1 cellular context compared by ENCODE assay signal in the genomic region with DNA sequence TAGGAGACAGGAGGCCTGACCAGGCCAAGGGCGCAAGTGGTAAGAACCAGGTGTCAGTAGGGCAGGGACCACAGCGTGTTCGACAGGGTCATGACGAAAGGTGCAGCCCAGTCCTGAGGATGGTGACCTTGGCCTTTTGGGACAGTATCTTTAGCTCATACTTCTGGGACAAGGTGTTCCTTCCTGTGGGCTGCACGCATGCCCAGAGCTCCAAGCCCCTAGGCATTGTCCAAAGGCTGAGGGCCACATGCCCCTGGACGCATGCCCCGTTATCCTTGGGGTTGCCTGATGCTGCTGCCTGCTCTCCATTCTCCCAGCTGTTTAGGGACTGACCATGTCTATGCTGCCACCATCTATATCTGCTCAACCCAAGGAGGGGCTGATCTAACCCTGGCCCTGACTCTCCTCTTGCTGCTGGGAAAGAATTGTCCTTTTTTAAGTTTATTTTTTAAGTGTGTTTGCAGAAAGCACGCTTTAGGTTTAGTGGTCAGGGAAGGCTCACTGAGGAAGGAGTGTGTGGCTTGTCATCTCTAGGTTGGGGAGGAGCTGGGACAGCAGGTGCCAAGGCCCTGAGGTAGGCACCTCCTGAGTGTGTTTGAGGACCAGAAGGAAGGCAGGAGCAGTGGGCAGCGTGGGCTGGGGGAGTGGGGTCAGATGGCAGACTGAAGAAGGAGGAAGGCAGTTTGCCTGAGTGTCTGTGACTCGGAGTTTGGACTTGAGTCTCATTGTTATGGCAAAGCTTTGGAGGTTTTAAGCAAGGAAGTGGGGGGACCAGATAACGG.
TF ChIP-seq lines count a peak whose summit lies in the region.

No MANE protein-coding gene starts in this region.

TF ChIP-seq in HepG2, 621 proteins besides CTCF, POLR2A, EP300 and RAD21 (continued from another document and continues in another):
- no peak for TF ChIP-seq SKIL (CRISPR knock-in tag; IDR thresholded peaks at IDR 0.05; ENCODE audit: borderline replicate concordance)
- TF ChIP-seq TEAD3 (CRISPR knock-in tag; optimal IDR thresholded peaks at IDR 0.05; ENCODE audit: borderline replicate concordance): no peak
- no peak for TF ChIP-seq ZNF263 (CRISPR knock-in tag; IDR thresholded peaks at IDR 0.05)
- TF ChIP-seq ZNF317 (CRISPR knock-in tag; IDR thresholded peaks at IDR 0.05): no peak
- TF ChIP-seq MED1 (CRISPR knock-in tag; IDR thresholded peaks at IDR 0.05): no peak
- TF ChIP-seq, protein P1, sequence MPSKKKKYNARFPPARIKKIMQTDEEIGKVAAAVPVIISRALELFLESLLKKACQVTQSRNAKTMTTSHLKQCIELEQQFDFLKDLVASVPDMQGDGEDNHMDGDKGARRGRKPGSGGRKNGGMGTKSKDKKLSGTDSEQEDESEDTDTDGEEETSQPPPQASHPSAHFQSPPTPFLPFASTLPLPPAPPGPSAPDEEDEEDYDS (CRISPR knock-in tag; IDR thresholded peaks at IDR 0.05): no peak
- TF ChIP-seq MAFF (IDR thresholded peaks at IDR 0.05; ENCODE audit: low read depth, low read length): no peak
- TF ChIP-seq RXRA (CRISPR knock-in tag; IDR thresholded peaks at IDR 0.05): peak; percentile 15; the same call in 1 of the 2 replicates
- TF ChIP-seq, protein P2, sequence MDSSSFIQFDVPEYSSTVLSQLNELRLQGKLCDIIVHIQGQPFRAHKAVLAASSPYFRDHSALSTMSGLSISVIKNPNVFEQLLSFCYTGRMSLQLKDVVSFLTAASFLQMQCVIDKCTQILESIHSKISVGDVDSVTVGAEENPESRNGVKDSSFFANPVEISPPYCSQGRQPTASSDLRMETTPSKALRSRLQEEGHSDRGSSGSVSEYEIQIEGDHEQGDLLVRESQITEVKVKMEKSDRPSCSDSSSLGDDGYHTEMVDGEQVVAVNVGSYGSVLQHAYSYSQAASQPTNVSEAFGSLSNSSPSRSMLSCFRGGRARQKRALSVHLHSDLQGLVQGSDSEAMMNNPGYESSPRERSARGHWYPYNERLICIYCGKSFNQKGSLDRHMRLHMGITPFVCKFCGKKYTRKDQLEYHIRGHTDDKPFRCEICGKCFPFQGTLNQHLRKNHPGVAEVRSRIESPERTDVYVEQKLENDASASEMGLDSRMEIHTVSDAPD (CRISPR knock-in tag; IDR thresholded peaks at IDR 0.05): no peak
- no peak for TF ChIP-seq PAWR (CRISPR knock-in tag; IDR thresholded peaks at IDR 0.05; ENCODE audit: borderline replicate concordance)
- TF ChIP-seq SP4 (CRISPR knock-in tag; IDR thresholded peaks at IDR 0.05): no peak
- no peak for TF ChIP-seq HCFC1 (IDR thresholded peaks at IDR 0.05; ENCODE audit: low read depth, low read length)
- no peak for TF ChIP-seq AKAP8 (CRISPR knock-in tag; IDR thresholded peaks at IDR 0.05)
- no peak for TF ChIP-seq TOE1 (CRISPR knock-in tag; IDR thresholded peaks at IDR 0.05)
- TF ChIP-seq TAF15 (IDR thresholded peaks at IDR 0.05; ENCODE audit: low read depth, low read length, poor library complexity, severe bottlenecking): no peak
- no peak for TF ChIP-seq CBX1 (IDR thresholded peaks at IDR 0.05; ENCODE audit: low read depth)
- no peak for TF ChIP-seq ZNF430 (CRISPR knock-in tag; IDR thresholded peaks at IDR 0.05)
- TF ChIP-seq ARID5B (CRISPR knock-in tag; IDR thresholded peaks at IDR 0.05): peak; percentile 27; the same call in 1 of the 2 replicates
- no peak for TF ChIP-seq KLF13 (CRISPR knock-in tag; IDR thresholded peaks at IDR 0.05)
- TF ChIP-seq, protein P3, sequence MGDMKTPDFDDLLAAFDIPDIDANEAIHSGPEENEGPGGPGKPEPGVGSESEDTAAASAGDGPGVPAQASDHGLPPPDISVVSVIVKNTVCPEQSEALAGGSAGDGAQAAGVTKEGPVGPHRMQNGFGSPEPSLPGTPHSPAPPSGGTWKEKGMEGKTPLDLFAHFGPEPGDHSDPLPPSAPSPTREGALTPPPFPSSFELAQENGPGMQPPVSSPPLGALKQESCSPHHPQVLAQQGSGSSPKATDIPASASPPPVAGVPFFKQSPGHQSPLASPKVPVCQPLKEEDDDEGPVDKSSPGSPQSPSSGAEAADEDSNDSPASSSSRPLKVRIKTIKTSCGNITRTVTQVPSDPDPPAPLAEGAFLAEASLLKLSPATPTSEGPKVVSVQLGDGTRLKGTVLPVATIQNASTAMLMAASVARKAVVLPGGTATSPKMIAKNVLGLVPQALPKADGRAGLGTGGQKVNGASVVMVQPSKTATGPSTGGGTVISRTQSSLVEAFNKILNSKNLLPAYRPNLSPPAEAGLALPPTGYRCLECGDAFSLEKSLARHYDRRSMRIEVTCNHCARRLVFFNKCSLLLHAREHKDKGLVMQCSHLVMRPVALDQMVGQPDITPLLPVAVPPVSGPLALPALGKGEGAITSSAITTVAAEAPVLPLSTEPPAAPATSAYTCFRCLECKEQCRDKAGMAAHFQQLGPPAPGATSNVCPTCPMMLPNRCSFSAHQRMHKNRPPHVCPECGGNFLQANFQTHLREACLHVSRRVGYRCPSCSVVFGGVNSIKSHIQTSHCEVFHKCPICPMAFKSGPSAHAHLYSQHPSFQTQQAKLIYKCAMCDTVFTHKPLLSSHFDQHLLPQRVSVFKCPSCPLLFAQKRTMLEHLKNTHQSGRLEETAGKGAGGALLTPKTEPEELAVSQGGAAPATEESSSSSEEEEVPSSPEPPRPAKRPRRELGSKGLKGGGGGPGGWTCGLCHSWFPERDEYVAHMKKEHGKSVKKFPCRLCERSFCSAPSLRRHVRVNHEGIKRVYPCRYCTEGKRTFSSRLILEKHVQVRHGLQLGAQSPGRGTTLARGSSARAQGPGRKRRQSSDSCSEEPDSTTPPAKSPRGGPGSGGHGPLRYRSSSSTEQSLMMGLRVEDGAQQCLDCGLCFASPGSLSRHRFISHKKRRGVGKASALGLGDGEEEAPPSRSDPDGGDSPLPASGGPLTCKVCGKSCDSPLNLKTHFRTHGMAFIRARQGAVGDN (CRISPR knock-in tag; IDR thresholded peaks at IDR 0.05): peak; percentile 58
- 0 out of 2 replicates have a peak, but pooled peaks have one; percentile 31 for TF ChIP-seq ZNF782 (CRISPR knock-in tag; IDR thresholded peaks at IDR 0.05; ENCODE audit: borderline replicate concordance)
- no peak for TF ChIP-seq ZNF142 (CRISPR knock-in tag; IDR thresholded peaks at IDR 0.05)
- no peak for TF ChIP-seq KLF12 (CRISPR knock-in tag; IDR thresholded peaks at IDR 0.05; ENCODE audit: borderline replicate concordance)
- no peak for TF ChIP-seq KDM5B (CRISPR knock-in tag; IDR thresholded peaks at IDR 0.05; ENCODE audit: borderline replicate concordance)
- no peak for TF ChIP-seq ATM (IDR thresholded peaks at IDR 0.05; ENCODE audit: borderline replicate concordance)
- TF ChIP-seq ZFX (CRISPR knock-in tag; IDR thresholded peaks at IDR 0.05; ENCODE audit: low read depth): peak; percentile 34; the same call in 1 of the 2 replicates
- 0 out of 2 replicates have a peak, but pooled peaks have one; percentile 1 for TF ChIP-seq ZNF383 (CRISPR knock-in tag; IDR thresholded peaks at IDR 0.05; ENCODE audit: borderline replicate concordance)
- TF ChIP-seq ZNF672 (CRISPR knock-in tag; IDR thresholded peaks at IDR 0.05): no peak
- no peak for TF ChIP-seq ZNF775 (CRISPR knock-in tag; IDR thresholded peaks at IDR 0.05; ENCODE audit: borderline replicate concordance)
- TF ChIP-seq FOSL1 (CRISPR knock-in tag; IDR thresholded peaks at IDR 0.05; ENCODE audit: borderline replicate concordance): no peak
- TF ChIP-seq IKZF4 (CRISPR knock-in tag; IDR thresholded peaks at IDR 0.05; ENCODE audit: borderline replicate concordance, low read depth, not compliant biosample characterization): no peak
- TF ChIP-seq RARA (CRISPR knock-in tag; IDR thresholded peaks at IDR 0.05): peak; percentile 42; the same call in 1 of the 2 replicates
- no peak for TF ChIP-seq CEBPG (CRISPR knock-in tag; IDR thresholded peaks at IDR 0.05)
- peak; percentile 50; the same call in 1 of the 2 replicates for TF ChIP-seq ZNF788 (CRISPR knock-in tag; IDR thresholded peaks at IDR 0.05; ENCODE audit: borderline replicate concordance)
- TF ChIP-seq FOXK2 (IDR thresholded peaks at IDR 0.05): no peak
- 0 out of 2 replicates have a peak, but pooled peaks have one; percentile 26 for TF ChIP-seq SP2 (CRISPR knock-in tag; IDR thresholded peaks at IDR 0.05)
